Comparison of ENCODE assay signal across 10 cellular contexts in genomic region chr1:200894712-200895447, GRCh38. TPM values are rescaled to one million over a fixed set of nuclear protein-coding genes. Genes with fewer than 3 reads are reported as not detected.
DNase-seq lines count a peak whose midpoint lies in the region; ATAC-seq and TF ChIP-seq lines count a peak whose summit lies in the region.
"Had no signal": no experiment of that assay in that cellular context is flagged by ENCODE, and none has a peak within 500 bp of the region (broad histone marks: within the 10 kb centered on the region; RNA-seq: fewer than 3 reads in every experiment).

A gene with protein sequence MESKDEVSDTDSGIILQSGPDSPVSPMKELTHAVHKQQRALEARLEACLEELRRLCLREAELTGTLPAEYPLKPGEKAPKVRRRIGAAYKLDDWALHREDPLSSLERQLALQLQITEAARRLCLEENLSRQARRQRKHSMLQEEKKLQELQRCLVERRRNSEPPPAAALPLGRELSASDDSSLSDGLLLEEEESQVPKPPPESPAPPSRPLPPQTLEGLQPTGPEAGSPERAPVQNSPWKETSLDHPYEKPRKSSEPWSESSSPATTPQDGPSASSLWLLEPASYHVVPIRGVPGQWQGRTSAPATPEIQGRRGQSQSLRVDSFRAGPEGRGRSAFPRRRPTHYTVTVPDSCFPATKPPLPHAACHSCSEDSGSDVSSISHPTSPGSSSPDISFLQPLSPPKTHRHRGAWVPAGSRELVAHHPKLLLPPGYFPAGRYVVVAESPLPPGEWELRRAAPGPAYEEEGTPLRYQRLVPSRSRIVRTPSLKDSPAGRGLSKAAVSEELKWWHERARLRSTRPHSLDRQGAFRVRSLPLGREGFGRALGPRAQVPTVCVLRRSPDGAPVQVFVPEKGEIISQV (plus strand): TSS chr1:200894900. CDS start chr1:200898401, 3,501 bp downstream.

- peak within 1 kb of the TSS; percentile 89 for H3K27ac Mint-ChIP-seq in Calu3 (ENCODE audit: unreplicated experiment)
- H3K27ac Mint-ChIP-seq: dendritic cell treated with granulocyte-macrophage colony-stimulating factor and Interleukin-4, amounts not matched to agents 40 ng/mL and 50 ng/mL, for 4 days had no signal

- CTCF ChIA-PET in Calu3 (lab: Charles Lee): interaction anchor here (0.8 to 1.5 kb wide), 2 partner anchors 77 to 123 kb away, joined by 3 to 5 read pairs; no protein-coding TSS in a partner anchor

- TF ChIP-seq CTCF in Calu3 (IDR thresholded peaks at IDR 0.05; ENCODE audit: unreplicated experiment): no peak
- TF ChIP-seq CTCF in epithelial cell of proximal tubule (conservative IDR thresholded peaks at IDR 0.05; ENCODE audit: low read depth, low read length): peak; percentile 47

- intact Hi-C loops in Calu3 (cut with micrococcal nuclease; ENCODE audit: unreplicated experiment): loop anchor here (5.0 kb wide), 1 partner anchor 77 kb away; no protein-coding TSS in a partner anchor

- H3K9me3 Mint-ChIP-seq in Calu3 (ENCODE audit: low read depth, unreplicated experiment): no peaks in the 10 kb centered on the region
- H3K9me3 Mint-ChIP-seq: dendritic cell treated with granulocyte-macrophage colony-stimulating factor and Interleukin-4, amounts not matched to agents 40 ng/mL and 50 ng/mL, for 4 days had no signal

- peaks cover 62% of the 10 kb centered on the region for H3K4me1 Mint-ChIP-seq in Calu3 (ENCODE audit: low read depth, unreplicated experiment)

- H3K27me3 Mint-ChIP-seq in Calu3 (ENCODE audit: unreplicated experiment): no peaks in the 10 kb centered on the region

- no TSS peak for BruUV-seq in Calu3 (replicated peaks; lab: Mats Ljungman, UMichigan)

- H3K36me3 ChIP-seq in neuron (ENCODE audit: insufficient read depth, low read length): peaks cover 32% of the 10 kb centered on the region

- H3K4me3 Mint-ChIP-seq in Calu3 (ENCODE audit: low read depth, unreplicated experiment): peak within 1 kb of the TSS; percentile 99
- H3K4me3 Mint-ChIP-seq: dendritic cell treated with granulocyte-macrophage colony-stimulating factor and Interleukin-4, amounts not matched to agents 40 ng/mL and 50 ng/mL, for 4 days had no signal

- H3K4me3 ChIP-seq in epithelial cell of proximal tubule (ENCODE audit: low read depth, low read length): peak within 1 kb of the TSS; percentile 66
- peak within 1 kb of the TSS; percentile 96 for H3K4me3 ChIP-seq in neuron (ENCODE audit: low read length)

- H3K27ac ChIP-seq in substantia nigra (ENCODE audit: low read depth, low read length, poor library complexity, severe bottlenecking): no peak within 1 kb of the TSS

- H3K4me1 ChIP-seq in neuron (ENCODE audit: insufficient read depth, low read length): peaks cover 27% of the 10 kb centered on the region

- no peak within 1 kb of the TSS for H2AFZ ChIP-seq in neuron (ENCODE audit: low read depth, low read length)

- no peaks in the 10 kb centered on the region for H3K9me3 ChIP-seq in neuron (ENCODE audit: low read length)

- DNase-seq in Calu3 (peak; percentile 87), NCI-H1105 (lab: John Stamatoyannopoulos, UW) (peak; percentile 18), epithelial cell of proximal tubule (ENCODE audit: low read depth) (no peak), NCI-H1694 (lab: John Stamatoyannopoulos, UW) (no peak), substantia nigra (lab: John Stamatoyannopoulos, UW) (no peak)
- DNase-seq in effector CD4-positive, alpha-beta T cell: no peak
- DNase-seq: stimulated activated CD8-positive, alpha-beta memory T cell treated with anti-CD3 and anti-CD28 coated beads, Interleukin-4, amount 100 ng/mL, for 48 hours had no signal

- ATAC-seq in GM21423 (IDR thresholded peaks at IDR 0.05; ENCODE audit: unreplicated experiment): no peak

- no peaks in the 10 kb centered on the region for H3K27me3 ChIP-seq in neuron (ENCODE audit: insufficient read depth, low read length)

- peaks cover 96% of the 10 kb centered on the region for H3K36me3 Mint-ChIP-seq in Calu3 (ENCODE audit: insufficient read depth, unreplicated experiment)

RNA-seq across cellular contexts. Expression of the gene that starts here (rescaled TPM):
- total RNA-seq in Calu3 (2022): 167 and 175 TPM in 2 replicates
- 84.0 and 191 TPM in 2 replicates for total RNA-seq in epithelial cell of proximal tubule

Comparison
In these comparisons a context has a peak if more than half of its experiments do, and no peak if none do; other contexts are left out.
1. DNase-seq: peak in Calu3 (single experiment) and NCI-H1105 (single experiment); none in epithelial cell of proximal tubule (single experiment), NCI-H1694 (single experiment), effector CD4-positive, alpha-beta T cell (single experiment) and substantia nigra (0 of 49).